Comparison of ENCODE assay signal across 8 cellular contexts in the genomic region with DNA sequence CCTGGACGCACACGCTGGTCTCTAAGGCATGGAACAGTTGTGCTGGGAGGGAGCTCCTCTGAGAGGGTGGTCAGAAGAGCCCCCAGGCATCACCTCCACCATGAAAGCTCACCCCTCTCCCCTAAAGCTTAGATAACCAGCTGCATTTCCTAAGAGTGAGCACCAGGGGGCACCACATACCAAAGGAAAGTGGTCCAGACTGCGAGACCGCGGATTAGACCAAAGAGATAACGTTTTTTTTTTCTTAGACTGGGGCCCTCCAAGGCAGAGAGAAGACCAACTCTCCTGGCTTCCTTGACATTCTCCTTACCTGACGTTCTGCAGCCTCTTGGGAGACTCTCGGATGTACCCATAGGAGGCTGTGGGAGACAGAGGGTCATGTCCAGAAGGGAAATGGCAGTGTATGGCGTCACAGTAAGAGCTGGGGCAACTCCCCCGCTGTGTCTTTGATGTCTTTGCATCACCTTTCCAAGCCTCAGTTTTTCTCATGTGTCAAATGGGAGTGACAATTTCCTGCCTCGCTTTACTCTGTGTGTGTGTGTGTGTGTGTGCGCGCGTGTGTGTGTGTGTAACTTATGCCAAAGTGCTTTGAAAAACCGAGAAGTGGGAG. TPM values are rescaled to one million over a fixed set of nuclear protein-coding genes. Genes with fewer than 3 reads are reported as not detected.
DNase-seq lines count a peak whose midpoint lies in the region; ATAC-seq and TF ChIP-seq lines count a peak whose summit lies in the region.

No MANE protein-coding gene starts in this region.

- H3K36me3 ChIP-seq in GM06990 (ENCODE audit: control insufficient read depth, insufficient read depth, low read length) (no peaks in the 10 kb centered on the region), smooth muscle cell (ENCODE audit: low read depth) (no peaks in the 10 kb centered on the region)

- no peaks in the 10 kb centered on the region for H4K20me1 ChIP-seq in smooth muscle cell (ENCODE audit: low read depth)

- peak; percentile 78 for TF ChIP-seq CTCF in GM06990 (IDR thresholded peaks at IDR 0.05; ENCODE audit: insufficient read depth, low read length, poor library complexity, severe bottlenecking)
- TF ChIP-seq CTCF in smooth muscle cell (IDR thresholded peaks at IDR 0.05; ENCODE audit: borderline replicate concordance, insufficient read depth, poor library complexity, severe bottlenecking), result peak; percentile 91

- DNase-seq in GM06990 (ENCODE audit: extremely low read depth, insufficient read length) (no peak), MV-4-11 (lab: John Stamatoyannopoulos, UW) (peak; percentile 37), T-helper 9 cell (peak; percentile 71), anterior cingulate cortex (lab: John Stamatoyannopoulos, UW) (peak in 47 of 58 donors; percentile 4 to 65 (median 28)), hippocampal formation (lab: John Stamatoyannopoulos, UW) (peak; percentile 28 to 36), smooth muscle cell (lab: John Stamatoyannopoulos, UW; ENCODE audit: unreplicated experiment) (peak; percentile 5)

- H3K27ac ChIP-seq in smooth muscle cell (ENCODE audit: low read depth), result no peak overlapping the region

- H3K4me3 ChIP-seq in GM06990 (replicated peaks; ENCODE audit: low read depth, low read length), result no peak overlapping the region; the same call in 1 of the 2 replicates
- no peak overlapping the region for H3K4me3 ChIP-seq in smooth muscle cell

- WGBS in smooth muscle cell (ENCODE audit: low lambda C conversion rate), result 38% methylated on average over 15 of the region's 15 CpGs

- no peaks in the 10 kb centered on the region for H3K9me3 ChIP-seq in smooth muscle cell (replicated peaks; ENCODE audit: low read depth)

- no peaks in the 10 kb centered on the region for H3K27me3 ChIP-seq in GM06990 (replicated peaks; ENCODE audit: control insufficient read depth, insufficient read depth, low read length)
- no peaks in the 10 kb centered on the region for H3K27me3 ChIP-seq in smooth muscle cell (ENCODE audit: low read depth)

- H3K4me1 ChIP-seq in smooth muscle cell (ENCODE audit: low read depth), result no peaks in the 10 kb centered on the region

- ATAC-seq in GM19023 (IDR thresholded peaks at IDR 0.05; ENCODE audit: unreplicated experiment), result no peak
- no peak for ATAC-seq in GM21717 (IDR thresholded peaks at IDR 0.05; ENCODE audit: unreplicated experiment)

- H3K79me2 ChIP-seq in smooth muscle cell (ENCODE audit: low read depth), result no peaks in the 10 kb centered on the region

- H3F3A ChIP-seq in smooth muscle cell (ENCODE audit: low read depth), result no peaks in the 10 kb centered on the region

- no peak overlapping the region for H2AFZ ChIP-seq in smooth muscle cell (ENCODE audit: low read depth)

- peak overlapping the region; percentile 33 for H3K4me2 ChIP-seq in smooth muscle cell

- no peak overlapping the region for H3K9ac ChIP-seq in smooth muscle cell (ENCODE audit: low read depth)

RNA-seq across cellular contexts. Expression of a gene that starts 12.3 kb away (rescaled TPM):
- total RNA-seq in smooth muscle cell, result 0.58 and 0.67 TPM in 2 replicates
- polyA plus RNA-seq in smooth muscle cell, result 0.25 and 2.9 TPM in 2 replicates

RNA-seq across cellular contexts. Expression of a gene that starts 56.5 kb away (rescaled TPM):
- total RNA-seq in smooth muscle cell, result 0.31 and 0.40 TPM in 2 replicates
- 0.64 TPM in 1 of 2 replicates, not detected in the other for polyA plus RNA-seq in smooth muscle cell
